19 cellular contexts compared by ENCODE assay signal in genomic region chr2:30678410-30679137, GRCh38.
DNase-seq lines count a peak whose midpoint lies in the region; ATAC-seq and TF ChIP-seq lines count a peak whose summit lies in the region.
"Had no signal": no experiment of that assay in that cellular context is flagged by ENCODE, and none has a peak within 500 bp of the region (broad histone marks: within the 10 kb centered on the region; RNA-seq: fewer than 3 reads in every experiment).

No MANE protein-coding gene starts in this region.

- no peak overlapping the region for H3K4me3 ChIP-seq in hepatocyte
- H3K4me3 ChIP-seq: GM12878, GM23248 had no signal

- no peaks in the 10 kb centered on the region for H3K36me3 ChIP-seq in hepatocyte (replicated peaks; ENCODE audit: insufficient read depth, low read depth)

- no peaks in the 10 kb centered on the region for H3K27me3 ChIP-seq in hepatocyte

- no peaks in the 10 kb centered on the region for H3K9me3 ChIP-seq in hepatocyte (ENCODE audit: low read depth)
- H3K9me3 ChIP-seq: Caco-2 had no signal

- TF ChIP-seq CTCF in brain (conservative IDR thresholded peaks at IDR 0.05) (no peak), type B pancreatic cell (conservative IDR thresholded peaks at IDR 0.05) (no peak), hepatocyte (IDR thresholded peaks at IDR 0.05; ENCODE audit: poor library complexity) (no peak)

- no peaks in the 10 kb centered on the region for H3K36me3 Mint-ChIP-seq in activated naive CD4-positive, alpha-beta T cell treated with anti-CD3 and anti-CD28 coated beads, Interleukin-2, amount 10 ng/mL, durations not matched to agents 7 days and 5 days
- H3K36me3 Mint-ChIP-seq in brain (no peaks in the 10 kb centered on the region), type B pancreatic cell (no peaks in the 10 kb centered on the region)

- H3K4me3 Mint-ChIP-seq in activated naive CD4-positive, alpha-beta T cell treated with anti-CD3 and anti-CD28 coated beads, Interleukin-2, amount 10 ng/mL, durations not matched to agents 7 days and 5 days: no peak overlapping the region
- H3K4me3 Mint-ChIP-seq in brain (no peak overlapping the region), type B pancreatic cell (no peak overlapping the region)

- no peak overlapping the region for H2AFZ ChIP-seq in hepatocyte
- H2AFZ ChIP-seq: GM23248 had no signal

- H3K9me3 Mint-ChIP-seq in activated naive CD4-positive, alpha-beta T cell treated with anti-CD3 and anti-CD28 coated beads, Interleukin-2, amount 10 ng/mL, durations not matched to agents 7 days and 5 days: no peaks in the 10 kb centered on the region
- H3K9me3 Mint-ChIP-seq in brain (peaks cover 0 to under 1% (median 0%) of the 10 kb centered on the region in 5 experiments), type B pancreatic cell (no peaks in the 10 kb centered on the region)

- H3K4me2 ChIP-seq in hepatocyte: no peak overlapping the region
- H3K4me2 ChIP-seq: KMS-11 had no signal

- H3K4me1 Mint-ChIP-seq in activated naive CD4-positive, alpha-beta T cell treated with anti-CD3 and anti-CD28 coated beads, Interleukin-2, amount 10 ng/mL, durations not matched to agents 7 days and 5 days: no peaks in the 10 kb centered on the region
- peaks cover 30% of the 10 kb centered on the region for H3K4me1 Mint-ChIP-seq in brain
- H3K4me1 Mint-ChIP-seq in type B pancreatic cell (ENCODE audit: unreplicated experiment): peaks cover 6% of the 10 kb centered on the region

- H3K27ac Mint-ChIP-seq in activated naive CD4-positive, alpha-beta T cell treated with anti-CD3 and anti-CD28 coated beads, Interleukin-2, amount 10 ng/mL, durations not matched to agents 7 days and 5 days: no peak overlapping the region
- H3K27ac Mint-ChIP-seq in brain (peak overlapping the region in 4 of 5 experiments; percentile 90 to 98 (median 94)), type B pancreatic cell (no peak overlapping the region)

- no peaks in the 10 kb centered on the region for H4K20me1 ChIP-seq in hepatocyte (ENCODE audit: insufficient read depth, poor library complexity, severe bottlenecking)

- CTCF ChIA-PET in activated naive CD4-positive, alpha-beta T cell treated with anti-CD3 and anti-CD28 coated beads, Interleukin-2, amount 10 ng/mL, durations not matched to agents 7 days and 5 days (lab: Charles Lee): interaction anchor here (1.3 kb wide), 1 partner anchor 33 kb away, joined by 4 read pairs; no protein-coding TSS in a partner anchor

- no peak overlapping the region for H3K27ac ChIP-seq in hepatocyte
- H3K27ac ChIP-seq: C4-2B, GM23248, KMS-11 had no signal

- no peak for ATAC-seq in GM18519 (IDR thresholded peaks at IDR 0.05; ENCODE audit: low FRiP score, unreplicated experiment)
- ATAC-seq: GM12878 had no signal

- H3K9me2 ChIP-seq in hepatocyte (replicated peaks; ENCODE audit: insufficient read depth): no peaks in the 10 kb centered on the region

- no peaks in the 10 kb centered on the region for H3K79me2 ChIP-seq in hepatocyte

- peak; percentile 6 for DNase-seq in activated naive CD4-positive, alpha-beta T cell treated with anti-CD3 and anti-CD28 coated beads, Interleukin-2, amount 10 ng/mL, durations not matched to agents 7 days and 5 days
- no peak for DNase-seq in activated naive CD4-positive, alpha-beta T cell treated with anti-CD3 and anti-CD28 coated beads, Interleukin-2, amount 50 U/mL, for 16 hours
- peak; percentile 7 for DNase-seq in mucosa of gallbladder (ENCODE audit: low spot score)
- DNase-seq in type B pancreatic cell (ENCODE audit: extremely low spot score, unreplicated experiment): peak; percentile 50
- no peak for DNase-seq in hypothalamus (lab: John Stamatoyannopoulos, UW)
- DNase-seq in hepatocyte (ENCODE audit: low spot score): no peak
- DNase-seq: Caco-2; DMS79; GM23248; NCI-H1092; NCI-H1694; NCI-H345; NCI-H69; NK-92 treated with Interleukin-12 subunit alpha and Interleukin-12 subunit beta, amount 100 ng/mL, for 24 hours had no signal

- no peaks in the 10 kb centered on the region for H3K4me1 ChIP-seq in hepatocyte (ENCODE audit: insufficient read depth)
- H3K4me1 ChIP-seq: Caco-2 had no signal

- peaks cover 9% of the 10 kb centered on the region for H3K27me3 Mint-ChIP-seq in activated naive CD4-positive, alpha-beta T cell treated with anti-CD3 and anti-CD28 coated beads, Interleukin-2, amount 10 ng/mL, durations not matched to agents 7 days and 5 days
- peaks cover 4% of the 10 kb centered on the region for H3K27me3 Mint-ChIP-seq in brain
- no peaks in the 10 kb centered on the region for H3K27me3 Mint-ChIP-seq in type B pancreatic cell

- WGBS in hepatocyte (ENCODE audit: low lambda C conversion rate, missing lambda C conversion rate): 86% methylated on average over 11 of the region's 11 CpGs

Comparison
In these comparisons a context has a peak if more than half of its experiments do, and no peak if none do; other contexts are left out.
1. DNase-seq: peak in activated naive CD4-positive, alpha-beta T cell treated with anti-CD3 and anti-CD28 coated beads, Interleukin-2, amount 10 ng/mL, durations not matched to agents 7 days and 5 days (single experiment), mucosa of gallbladder (single experiment) and type B pancreatic cell (single experiment); none in activated naive CD4-positive, alpha-beta T cell treated with anti-CD3 and anti-CD28 coated beads, Interleukin-2, amount 50 U/mL, for 16 hours (single experiment), hypothalamus (0 of 51) and hepatocyte (single experiment).
2. H3K27ac Mint-ChIP-seq: peak in brain (4 of 5); none in activated naive CD4-positive, alpha-beta T cell treated with anti-CD3 and anti-CD28 coated beads, Interleukin-2, amount 10 ng/mL, durations not matched to agents 7 days and 5 days (single experiment) and type B pancreatic cell (single experiment).